ENCODE assay signal across 14 cellular contexts in genomic region chr13:91162180-91162579, GRCh38.
DNase-seq lines count a peak whose midpoint lies in the region; ATAC-seq, FAIRE-seq and TF ChIP-seq lines count a peak whose summit lies in the region.
"Had no signal": no experiment of that assay in that cellular context is flagged by ENCODE, and none has a peak within 500 bp of the region (broad histone marks: within the 10 kb centered on the region; RNA-seq: fewer than 3 reads in every experiment).

No MANE protein-coding gene starts in this region.

- H3K4me3 Mint-ChIP-seq in activated CD8-positive, alpha-beta T cell treated with anti-CD3 and anti-CD28 coated beads for 36 hours: no peak overlapping the region
- H3K4me3 Mint-ChIP-seq in activated CD8-positive, alpha-beta T cell treated with anti-CD3 and anti-CD28 coated beads, Interleukin-2, amount 10 ng/mL, durations not matched to agents 7 days and 5 days: no peak overlapping the region
- H3K4me3 Mint-ChIP-seq: type B pancreatic cell had no signal

- no peaks in the 10 kb centered on the region for H3K9me3 Mint-ChIP-seq in activated CD8-positive, alpha-beta T cell treated with anti-CD3 and anti-CD28 coated beads for 36 hours
- no peaks in the 10 kb centered on the region for H3K9me3 Mint-ChIP-seq in activated CD8-positive, alpha-beta T cell treated with anti-CD3 and anti-CD28 coated beads, Interleukin-2, amount 10 ng/mL, durations not matched to agents 7 days and 5 days (ENCODE audit: insufficient read depth)

- peak; percentile 5 for DNase-seq in activated CD8-positive, alpha-beta T cell treated with anti-CD3 and anti-CD28 coated beads for 36 hours
- no peak for DNase-seq in activated CD8-positive, alpha-beta T cell treated with anti-CD3 and anti-CD28 coated beads, Interleukin-2, amount 10 ng/mL, durations not matched to agents 7 days and 5 days
- DNase-seq in KG1 (lab: John Stamatoyannopoulos, UW) (peak; percentile 20), dermis microvascular lymphatic vessel endothelial cell (ENCODE audit: low read depth in 2 of 2) (peak; percentile 4 to 16), NCI-H2081 (lab: John Stamatoyannopoulos, UW) (no peak), activated T-cell treated with anti-CD3 and anti-CD28 coated beads for 4 hours (no peak), GM19239 (ENCODE audit: insufficient read length, low spot score) (no peak)
- DNase-seq: activated CD4-positive, CD25-positive, alpha-beta regulatory T cell; activated T-cell treated with anti-CD3 and anti-CD28 coated beads, Interleukin-2, amount 50 U/mL, for 48 hours; NCI-H1694 treated with DMSO at 0.1 percent for 48 hours; nucleus accumbens had no signal

- FAIRE-seq in GM19239 (lab: Jason Lieb, UNC): no peak
- FAIRE-seq: astrocyte had no signal

- intact Hi-C loops in activated CD8-positive, alpha-beta T cell treated with anti-CD3 and anti-CD28 coated beads for 36 hours (cut with micrococcal nuclease): no loop called here

- no peaks in the 10 kb centered on the region for H3K36me3 Mint-ChIP-seq in activated CD8-positive, alpha-beta T cell treated with anti-CD3 and anti-CD28 coated beads for 36 hours (ENCODE audit: low read depth)
- H3K36me3 Mint-ChIP-seq in activated CD8-positive, alpha-beta T cell treated with anti-CD3 and anti-CD28 coated beads, Interleukin-2, amount 10 ng/mL, durations not matched to agents 7 days and 5 days (ENCODE audit: low read depth): no peaks in the 10 kb centered on the region
- H3K36me3 Mint-ChIP-seq: type B pancreatic cell had no signal

- TF ChIP-seq CTCF in activated CD8-positive, alpha-beta T cell treated with anti-CD3 and anti-CD28 coated beads for 36 hours (IDR thresholded peaks at IDR 0.05): no peak

- H3K27me3 Mint-ChIP-seq in activated CD8-positive, alpha-beta T cell treated with anti-CD3 and anti-CD28 coated beads for 36 hours: peaks cover 5% of the 10 kb centered on the region
- H3K27me3 Mint-ChIP-seq in activated CD8-positive, alpha-beta T cell treated with anti-CD3 and anti-CD28 coated beads, Interleukin-2, amount 10 ng/mL, durations not matched to agents 7 days and 5 days (ENCODE audit: low read depth): peaks cover 5% of the 10 kb centered on the region
- H3K27me3 Mint-ChIP-seq: type B pancreatic cell had no signal

- CTCF ChIA-PET in activated CD8-positive, alpha-beta T cell treated with anti-CD3 and anti-CD28 coated beads for 36 hours (lab: Charles Lee): interaction anchor here (1.1 kb wide), 1 partner anchor 18 kb away, joined by 3 read pairs; no protein-coding TSS in a partner anchor
- CTCF ChIA-PET in activated CD8-positive, alpha-beta T cell treated with anti-CD3 and anti-CD28 coated beads, Interleukin-2, amount 10 ng/mL, durations not matched to agents 7 days and 5 days (lab: Charles Lee): no interaction called here

- no peak overlapping the region for H3K27ac Mint-ChIP-seq in activated CD8-positive, alpha-beta T cell treated with anti-CD3 and anti-CD28 coated beads for 36 hours
- H3K27ac Mint-ChIP-seq in activated CD8-positive, alpha-beta T cell treated with anti-CD3 and anti-CD28 coated beads, Interleukin-2, amount 10 ng/mL, durations not matched to agents 7 days and 5 days: no peak overlapping the region
- H3K27ac Mint-ChIP-seq: type B pancreatic cell had no signal

- POLR2A ChIA-PET in activated CD8-positive, alpha-beta T cell treated with anti-CD3 and anti-CD28 coated beads for 36 hours (lab: Charles Lee): no interaction called here
- POLR2A ChIA-PET in activated CD8-positive, alpha-beta T cell treated with anti-CD3 and anti-CD28 coated beads, Interleukin-2, amount 10 ng/mL, durations not matched to agents 7 days and 5 days (lab: Charles Lee): no interaction called here

- no peaks in the 10 kb centered on the region for H3K4me1 Mint-ChIP-seq in activated CD8-positive, alpha-beta T cell treated with anti-CD3 and anti-CD28 coated beads for 36 hours (ENCODE audit: low read depth)
- H3K4me1 Mint-ChIP-seq in activated CD8-positive, alpha-beta T cell treated with anti-CD3 and anti-CD28 coated beads, Interleukin-2, amount 10 ng/mL, durations not matched to agents 7 days and 5 days (ENCODE audit: low read depth): no peaks in the 10 kb centered on the region

- ATAC-seq in activated CD8-positive, alpha-beta T cell treated with anti-CD3 and anti-CD28 coated beads for 36 hours: no peak
- no peak for ATAC-seq in activated CD8-positive, alpha-beta T cell treated with anti-CD3 and anti-CD28 coated beads, Interleukin-2, amount 10 ng/mL, durations not matched to agents 7 days and 5 days
- ATAC-seq in HG03457 (IDR thresholded peaks at IDR 0.05; ENCODE audit: unreplicated experiment): no peak

Comparison
In these comparisons a context has a peak if more than half of its experiments do, and no peak if none do; other contexts are left out.
1. DNase-seq: peak in activated CD8-positive, alpha-beta T cell treated with anti-CD3 and anti-CD28 coated beads for 36 hours (single experiment), KG1 (single experiment) and dermis microvascular lymphatic vessel endothelial cell (2 of 2); none in activated CD8-positive, alpha-beta T cell treated with anti-CD3 and anti-CD28 coated beads, Interleukin-2, amount 10 ng/mL, durations not matched to agents 7 days and 5 days (single experiment), NCI-H2081 (0 of 2), activated T-cell treated with anti-CD3 and anti-CD28 coated beads for 4 hours (single experiment) and GM19239 (single experiment).